ENCODE assay signal across 1 cellular context in the genomic region with DNA sequence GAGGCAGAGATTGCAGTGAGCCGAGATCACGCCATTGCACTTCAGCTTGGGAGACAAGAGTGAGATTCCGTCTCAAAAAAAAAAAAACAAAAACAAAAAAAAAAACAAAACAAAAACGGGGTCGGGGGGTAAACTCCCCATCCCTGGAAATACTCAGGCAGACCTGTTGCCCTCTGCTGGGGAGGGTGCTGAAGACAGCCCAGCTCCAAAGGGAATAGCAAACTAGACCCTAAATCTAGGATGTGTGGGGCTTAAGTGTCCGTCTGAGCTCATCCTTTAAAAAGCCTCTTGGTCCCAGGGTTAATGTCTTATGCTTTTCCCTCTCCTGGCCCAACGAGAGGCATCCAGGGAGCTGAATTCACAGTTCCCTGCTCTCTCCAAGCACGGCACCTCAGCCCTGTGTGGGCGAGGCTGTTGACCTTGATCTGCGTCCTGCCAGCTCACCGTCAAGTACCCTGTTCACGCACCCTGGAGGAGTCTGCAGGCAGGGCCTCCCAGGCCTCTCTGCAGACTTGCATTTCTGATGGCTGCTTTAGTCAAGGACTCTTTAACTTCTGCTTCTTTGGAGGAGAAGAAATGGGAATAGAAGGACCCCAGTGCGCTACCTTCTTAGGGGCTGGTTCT.
TF ChIP-seq lines count a peak whose summit lies in the region.

No MANE protein-coding gene starts in this region.

TF ChIP-seq in IMR-90, 13 proteins besides CTCF, POLR2A, EP300 and RAD21:
- TF ChIP-seq SMC3 (IDR thresholded peaks at IDR 0.05; ENCODE audit: low read depth, low read length) (no peak), RCOR1 (IDR thresholded peaks at IDR 0.05; ENCODE audit: insufficient replicate concordance, low read length) (no peak), USF2 (IDR thresholded peaks at IDR 0.05; ENCODE audit: low read depth, low read length) (no peak)
- TF ChIP-seq, protein P1, sequence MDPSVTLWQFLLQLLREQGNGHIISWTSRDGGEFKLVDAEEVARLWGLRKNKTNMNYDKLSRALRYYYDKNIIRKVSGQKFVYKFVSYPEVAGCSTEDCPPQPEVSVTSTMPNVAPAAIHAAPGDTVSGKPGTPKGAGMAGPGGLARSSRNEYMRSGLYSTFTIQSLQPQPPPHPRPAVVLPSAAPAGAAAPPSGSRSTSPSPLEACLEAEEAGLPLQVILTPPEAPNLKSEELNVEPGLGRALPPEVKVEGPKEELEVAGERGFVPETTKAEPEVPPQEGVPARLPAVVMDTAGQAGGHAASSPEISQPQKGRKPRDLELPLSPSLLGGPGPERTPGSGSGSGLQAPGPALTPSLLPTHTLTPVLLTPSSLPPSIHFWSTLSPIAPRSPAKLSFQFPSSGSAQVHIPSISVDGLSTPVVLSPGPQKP (IDR thresholded peaks at IDR 0.05; ENCODE audit: borderline replicate concordance, low read depth, low read length) = no peak
TF ChIP-seq in IMR-90: peak in this region for 0.
